20 cellular contexts compared by ENCODE assay signal in the genomic region with DNA sequence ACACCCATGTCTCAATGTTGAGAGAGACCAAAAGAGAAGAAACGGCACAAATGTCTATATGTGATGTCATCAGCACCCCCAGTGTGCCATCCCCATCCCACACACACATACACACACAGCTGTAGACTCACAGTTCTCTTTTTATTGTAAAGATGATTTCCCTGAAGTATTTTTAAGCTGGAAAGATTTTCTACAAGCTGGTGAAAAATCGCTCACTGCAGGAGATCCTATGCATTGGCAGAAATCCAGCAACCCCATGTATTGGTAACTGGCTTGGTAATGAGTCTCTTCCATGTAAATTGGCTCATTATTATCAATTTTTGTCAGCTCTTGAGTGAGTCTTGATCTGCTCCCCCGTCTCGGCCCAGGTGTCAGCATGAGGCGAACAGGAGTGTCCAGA.
A peak's percentile ranks its signal among the peaks of the same experiment; 100 is the strongest.
DNase-seq lines count a peak whose midpoint lies in the region; ATAC-seq and TF ChIP-seq lines count a peak whose summit lies in the region.
"Had no signal": no experiment of that assay in that cellular context is flagged by ENCODE, and none has a peak within 500 bp of the region (broad histone marks: within the 10 kb centered on the region; RNA-seq: fewer than 3 reads in every experiment).

No MANE protein-coding gene starts in this region.

- H3K27me3 Mint-ChIP-seq in endodermal cell (ENCODE audit: insufficient read depth) = peaks cover 12% of the 10 kb centered on the region
- peaks cover 15 to 21% of the 10 kb centered on the region in 2 donors for H3K27me3 Mint-ChIP-seq in T-cell

- no peaks in the 10 kb centered on the region for H3K36me3 ChIP-seq in endodermal cell (ENCODE audit: control insufficient read depth, insufficient read depth, low read length)

- H3K4me3 ChIP-seq in endodermal cell (ENCODE audit: low read length) = no peak overlapping the region
- H3K4me3 ChIP-seq: PC-9 had no signal

- DNase-seq in NCI-H748 (lab: John Stamatoyannopoulos, UW; ENCODE audit: unreplicated experiment) = peak; percentile 59
- no peak for DNase-seq in NCI-H748 treated with DMSO at 0.1 percent for 48 hours (lab: John Stamatoyannopoulos, UW)
- DNase-seq in NCI-H2227 treated with DMSO at 0.1 percent for 48 hours (lab: John Stamatoyannopoulos, UW) = peak; percentile 93
- peak; percentile 25 for DNase-seq in endodermal cell
- no peak for DNase-seq in T-cell
- no peak for DNase-seq in effector CD8-positive, alpha-beta T cell (lab: John Stamatoyannopoulos, UW)
- DNase-seq: ACHN, AML-193, Caco-2, DMS53, Kasumi-1, MM.1S, NCI-H1092 treated with DMSO at 0.1 percent for 48 hours, NCI-H2029, NCI-H226, NCI-H526 treated with DMSO at 0.1 percent for 48 hours, PC-9, SW 1271 had no signal

- H3K9me3 ChIP-seq in endodermal cell (ENCODE audit: control insufficient read depth, low read length) = no peaks in the 10 kb centered on the region
- H3K9me3 ChIP-seq: Caco-2 had no signal

- H3K27me3 ChIP-seq in endodermal cell (ENCODE audit: control insufficient read depth, insufficient read depth, low read length, poor library complexity, severe bottlenecking) = no peaks in the 10 kb centered on the region

- POLR2A ChIA-PET in T-cell (lab: Charles Lee) = no interaction called here

- H3K36me3 Mint-ChIP-seq in endodermal cell (ENCODE audit: low read depth) (no peaks in the 10 kb centered on the region), T-cell (no peaks in the 10 kb centered on the region)
- H3K36me3 Mint-ChIP-seq: CD14-positive monocyte had no signal

- H3K9me3 Mint-ChIP-seq in endodermal cell (no peaks in the 10 kb centered on the region), T-cell (no peaks in the 10 kb centered on the region)

- no peak overlapping the region for H3K4me3 Mint-ChIP-seq in endodermal cell
- no peak overlapping the region for H3K4me3 Mint-ChIP-seq in T-cell
- H3K4me3 Mint-ChIP-seq: CD14-positive monocyte had no signal

- H3K27ac Mint-ChIP-seq in endodermal cell (no peak overlapping the region), T-cell (no peak overlapping the region)
- H3K27ac Mint-ChIP-seq: CD14-positive monocyte had no signal

- no peak overlapping the region for H3K27ac ChIP-seq in endodermal cell (ENCODE audit: low read depth, low read length)
- H3K27ac ChIP-seq: PC-9 had no signal

- CTCF ChIA-PET in T-cell (lab: Charles Lee) = no interaction called here

- no peaks in the 10 kb centered on the region for H3K4me1 ChIP-seq in endodermal cell (ENCODE audit: control insufficient read depth, insufficient read depth, low read length)
- H3K4me1 ChIP-seq: Caco-2 had no signal

- WGBS in endodermal cell (ENCODE audit: insufficient coverage in 1 of 2, insufficient read length in 1 of 2), 2 experiments = 89 to 100% methylated on average over 3 to 4 of the region's 5 CpGs

- no peaks in the 10 kb centered on the region for H3K4me1 Mint-ChIP-seq in endodermal cell
- peaks cover 3 to 4% (median 4%) of the 10 kb centered on the region in 3 donors for H3K4me1 Mint-ChIP-seq in T-cell
- H3K4me1 Mint-ChIP-seq: CD14-positive monocyte had no signal

- no peak overlapping the region for H3K9ac ChIP-seq in endodermal cell (ENCODE audit: extremely low read depth, low read length, poor library complexity, severe bottlenecking)

- TF ChIP-seq CTCF in endodermal cell (conservative IDR thresholded peaks at IDR 0.05) = no peak

- ATAC-seq in T-cell (replicated peaks in 1 of 4) (no peak), HG03565 (IDR thresholded peaks at IDR 0.05; ENCODE audit: unreplicated experiment) (no peak)

Comparison
In these comparisons a context has a peak if more than half of its experiments do, and no peak if none do; other contexts are left out.
1. DNase-seq: peak in NCI-H748 (single experiment), NCI-H2227 treated with DMSO at 0.1 percent for 48 hours (single experiment) and endodermal cell (single experiment); none in NCI-H748 treated with DMSO at 0.1 percent for 48 hours (single experiment), T-cell (0 of 34) and effector CD8-positive, alpha-beta T cell (single experiment).